In the genomic region with DNA sequence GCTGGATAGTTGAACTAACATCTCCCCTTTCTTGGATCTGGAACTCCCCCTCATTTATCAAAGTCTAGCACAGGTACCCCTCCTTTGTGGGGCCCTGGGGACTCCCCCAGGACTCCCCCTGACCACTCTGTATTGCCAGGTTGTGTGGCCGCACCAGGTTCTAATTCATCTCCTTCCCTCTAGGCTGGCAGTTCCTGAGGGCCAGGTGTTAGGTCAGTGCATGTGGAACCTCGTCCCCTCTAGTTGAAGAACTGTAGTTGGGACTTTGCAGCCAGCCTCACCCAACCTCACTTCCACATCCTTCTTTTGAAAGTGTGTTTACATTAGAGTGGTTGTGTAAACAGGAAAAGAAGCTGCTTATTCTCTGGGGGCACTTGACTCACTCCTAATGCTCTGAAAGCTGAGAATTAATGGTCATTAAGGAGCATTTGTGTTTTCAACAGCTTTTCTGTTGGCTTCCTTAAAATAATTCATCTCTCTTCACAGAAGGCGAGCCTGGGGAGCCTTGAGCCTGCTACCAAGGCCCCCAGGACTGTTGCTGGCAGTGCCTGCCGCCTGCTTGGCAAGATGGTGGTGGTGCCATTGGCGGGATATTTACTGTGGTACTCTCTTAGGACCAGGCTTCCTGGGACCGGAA, we compare ENCODE assay signal across 11 cellular contexts. TPM values are rescaled to one million over a fixed set of nuclear protein-coding genes. Genes with fewer than 3 reads are reported as not detected.
A peak's percentile ranks its signal among the peaks of the same experiment; 100 is the strongest.
DNase-seq lines count a peak whose midpoint lies in the region; ATAC-seq and TF ChIP-seq lines count a peak whose summit lies in the region.
"Had no signal": no experiment of that assay in that cellular context is flagged by ENCODE, and none has a peak within 500 bp of the region (broad histone marks: within the 10 kb centered on the region; RNA-seq: fewer than 3 reads in every experiment).

No MANE protein-coding gene starts in this region.

- no peak overlapping the region for H2AK5ac ChIP-seq in mesenchymal stem cell (ENCODE audit: low read length, severe bottlenecking)

- TF ChIP-seq CTCF in DOHH2 (IDR thresholded peaks at IDR 0.05; ENCODE audit: low read depth, low read length, poor library complexity, severe bottlenecking) (no peak), natural killer cell (IDR thresholded peaks at IDR 0.05) (no peak)

- no peaks in the 10 kb centered on the region for H3K79me2 ChIP-seq in DOHH2 (ENCODE audit: control insufficient read depth, low read length)

- no peak overlapping the region for H3K4me3 Mint-ChIP-seq in natural killer cell
- H3K4me3 Mint-ChIP-seq: activated T-helper 1 cell treated with anti-CD3 and anti-CD28 coated beads, Interleukin-12 subunit alpha, Interleukin-12 subunit beta, Interleukin-2, Interleukin-4 antibody, amounts not matched to agents 30 ng/mL and 10 ng/mL and 1 ng/mL, durations not matched to agents 14 hours and 24 hours and 36 hours had no signal

- H3K36me3 Mint-ChIP-seq in natural killer cell = no peaks in the 10 kb centered on the region

- H3K36me3 ChIP-seq in DOHH2 (ENCODE audit: control insufficient read depth, low read length) = no peaks in the 10 kb centered on the region
- H3K36me3 ChIP-seq in mesenchymal stem cell (ENCODE audit: control insufficient read depth in 1 of 2, insufficient read depth in 2 of 2, low read depth in 1 of 2, low read length in 2 of 2) = no peaks in the 10 kb centered on the region

- H3K27me3 ChIP-seq in DOHH2 (ENCODE audit: control insufficient read depth, low read length) = no peaks in the 10 kb centered on the region
- no peaks in the 10 kb centered on the region for H3K27me3 ChIP-seq in mesenchymal stem cell (ENCODE audit: control insufficient read depth in 1 of 2, insufficient read depth in 1 of 2, low read length in 2 of 2)

- DNase-seq in NAMALWA (ENCODE audit: low spot score) (peak; percentile 66), SW480 (ENCODE audit: low spot score) (peak; percentile 16), mesenchymal stem cell (peak; percentile 90), natural killer cell (no peak), HUDEP-2 (lab: John Stamatoyannopoulos, UW; ENCODE audit: unreplicated experiment in 76 of 76) (no peak), GM03348 (ENCODE audit: low spot score) (no peak), iPS-NIHi11 (ENCODE audit: low spot score) (no peak)
- DNase-seq: erythroblast, occipital lobe had no signal

- H3K4ac ChIP-seq in mesenchymal stem cell (ENCODE audit: low read depth in 1 of 2, low read length in 2 of 2) = peak overlapping the region in 1 of 2 experiments; percentile 29

- no peak overlapping the region for H2BK15ac ChIP-seq in mesenchymal stem cell (ENCODE audit: low read depth, poor library complexity, severe bottlenecking)

- no peak overlapping the region for H4K91ac ChIP-seq in mesenchymal stem cell (ENCODE audit: low read length)

- no peaks in the 10 kb centered on the region for H3K9me3 Mint-ChIP-seq in natural killer cell
- H3K9me3 Mint-ChIP-seq: activated T-helper 1 cell treated with anti-CD3 and anti-CD28 coated beads, Interleukin-12 subunit alpha, Interleukin-12 subunit beta, Interleukin-2, Interleukin-4 antibody, amounts not matched to agents 30 ng/mL and 10 ng/mL and 1 ng/mL, durations not matched to agents 14 hours and 24 hours and 36 hours had no signal

- no peak overlapping the region for H3K23ac ChIP-seq in mesenchymal stem cell (ENCODE audit: low read length in 2 of 2)

- H3K14ac ChIP-seq in mesenchymal stem cell (ENCODE audit: low read length in 2 of 2) = no peak overlapping the region

- no peaks in the 10 kb centered on the region for H3K27me3 Mint-ChIP-seq in natural killer cell (ENCODE audit: low read depth in 2 of 2)

- H3K27ac ChIP-seq in DOHH2 (ENCODE audit: low read depth, low read length) = no peak overlapping the region
- H3K27ac ChIP-seq in mesenchymal stem cell (ENCODE audit: low read length, poor library complexity, severe bottlenecking) = no peak overlapping the region

- peaks cover 8% of the 10 kb centered on the region; the same call in 1 of the 2 replicates for H3F3A ChIP-seq in DOHH2 (ENCODE audit: control insufficient read depth, insufficient read depth)

- ATAC-seq in natural killer cell = no peak

- H3K9me2 ChIP-seq in DOHH2 (replicated peaks; ENCODE audit: control insufficient read depth, low read length) = no peaks in the 10 kb centered on the region

- H2BK12ac ChIP-seq in mesenchymal stem cell (ENCODE audit: low read length in 2 of 2) = peak overlapping the region in 1 of 2 experiments; percentile 92

- peak overlapping the region in 1 of 2 experiments; percentile 93 for H3K18ac ChIP-seq in mesenchymal stem cell (ENCODE audit: low read depth in 1 of 2, low read length in 2 of 2)

- no peaks in the 10 kb centered on the region for H3K79me1 ChIP-seq in mesenchymal stem cell (replicated peaks; ENCODE audit: low read length, poor library complexity, severe bottlenecking)

- H3K4me3 ChIP-seq in DOHH2 (ENCODE audit: low read length) (0 out of 2 replicates have a peak overlapping the region, but pooled peaks have one; percentile 2), mesenchymal stem cell (ENCODE audit: insufficient read depth in 1 of 2, low read depth in 1 of 2, low read length in 2 of 2) (no peak overlapping the region)

- H3K4me1 Mint-ChIP-seq in natural killer cell = peaks cover 28 to 29% of the 10 kb centered on the region in 2 donors

- no peak overlapping the region for H2BK120ac ChIP-seq in mesenchymal stem cell (ENCODE audit: low read depth, low read length)

- H3K4me2 ChIP-seq in DOHH2 (ENCODE audit: low read length) (peak overlapping the region; percentile 11), mesenchymal stem cell (ENCODE audit: low read length, poor library complexity, severe bottlenecking) (no peak overlapping the region)

- H3K9ac ChIP-seq in mesenchymal stem cell (ENCODE audit: low read length) = no peak overlapping the region

- intact Hi-C loops in natural killer cell (cut with micrococcal nuclease) = no loop called here

- 1% methylated on average over 4 of the region's 6 CpGs for WGBS in mesenchymal stem cell

- H3K9me3 ChIP-seq in DOHH2 (ENCODE audit: control insufficient read depth, insufficient read depth, low read length) (no peaks in the 10 kb centered on the region), mesenchymal stem cell (ENCODE audit: control insufficient read depth, low read length) (no peaks in the 10 kb centered on the region)

- no peak overlapping the region for H2AFZ ChIP-seq in mesenchymal stem cell (ENCODE audit: low read depth, low read length)

- no peak overlapping the region for H3K27ac Mint-ChIP-seq in natural killer cell
- H3K27ac Mint-ChIP-seq: activated T-helper 1 cell treated with anti-CD3 and anti-CD28 coated beads, Interleukin-12 subunit alpha, Interleukin-12 subunit beta, Interleukin-2, Interleukin-4 antibody, amounts not matched to agents 30 ng/mL and 10 ng/mL and 1 ng/mL, durations not matched to agents 14 hours and 24 hours and 36 hours had no signal

- no peaks in the 10 kb centered on the region for H4K20me1 ChIP-seq in DOHH2 (ENCODE audit: control insufficient read depth, insufficient read depth, low read depth, low read length)

- H3K4me1 ChIP-seq in DOHH2 (ENCODE audit: control insufficient read depth, low read length) = peaks cover 41% of the 10 kb centered on the region
- H3K4me1 ChIP-seq in mesenchymal stem cell (ENCODE audit: control insufficient read depth, insufficient read depth, low read depth, low read length) = peaks cover 9% of the 10 kb centered on the region

- H4K8ac ChIP-seq in mesenchymal stem cell (ENCODE audit: low read length) = no peak overlapping the region

- H2BK5ac ChIP-seq in mesenchymal stem cell (ENCODE audit: low read depth, low read length, poor library complexity, severe bottlenecking) = no peak overlapping the region

RNA-seq across cellular contexts. Expression of a gene that starts 11.8 kb away (rescaled TPM):
- polyA plus RNA-seq in mesenchymal stem cell (2013, experiment 1 of 2) = 0.06 TPM
- polyA plus RNA-seq in mesenchymal stem cell (2013, experiment 2 of 2) = 0.04 TPM
- total RNA-seq in natural killer cell = 1 to 10 TPM in 1 of 3 donors, under 1 TPM in 2; 0.33 to 1.6 (median 0.50) TPM
- total RNA-seq: occipital lobe had no signal

RNA-seq across cellular contexts. Expression of a gene that starts 48.0 kb away (rescaled TPM):
- polyA plus RNA-seq in mesenchymal stem cell (2013, experiment 1 of 2) = 72.5 TPM
- polyA plus RNA-seq in mesenchymal stem cell (2013, experiment 2 of 2) = 69.0 TPM
- 100 to 1,000 TPM in 1 of 3 donors, 10 to 100 TPM in 2; 76.9 to 102 (median 94.9) TPM for total RNA-seq in natural killer cell

RNA-seq across cellular contexts. Expression of a gene that starts 48.9 kb away (rescaled TPM):
- 65.6 TPM for polyA plus RNA-seq in mesenchymal stem cell (2013, experiment 1 of 2)
- 63.3 TPM for polyA plus RNA-seq in mesenchymal stem cell (2013, experiment 2 of 2)
- total RNA-seq in natural killer cell = 10 to 100 TPM; 40.9 to 44.6 (median 44.0) TPM

Comparison
In these comparisons a context has a peak if more than half of its experiments do, and no peak if none do; other contexts are left out.
1. DNase-seq: peak in NAMALWA (single experiment), SW480 (single experiment) and mesenchymal stem cell (single experiment); none in natural killer cell (single experiment), HUDEP-2 (0 of 76), GM03348 (single experiment) and iPS-NIHi11 (single experiment).